Comparison of ENCODE assay signal across 8 cellular contexts in the genomic region with DNA sequence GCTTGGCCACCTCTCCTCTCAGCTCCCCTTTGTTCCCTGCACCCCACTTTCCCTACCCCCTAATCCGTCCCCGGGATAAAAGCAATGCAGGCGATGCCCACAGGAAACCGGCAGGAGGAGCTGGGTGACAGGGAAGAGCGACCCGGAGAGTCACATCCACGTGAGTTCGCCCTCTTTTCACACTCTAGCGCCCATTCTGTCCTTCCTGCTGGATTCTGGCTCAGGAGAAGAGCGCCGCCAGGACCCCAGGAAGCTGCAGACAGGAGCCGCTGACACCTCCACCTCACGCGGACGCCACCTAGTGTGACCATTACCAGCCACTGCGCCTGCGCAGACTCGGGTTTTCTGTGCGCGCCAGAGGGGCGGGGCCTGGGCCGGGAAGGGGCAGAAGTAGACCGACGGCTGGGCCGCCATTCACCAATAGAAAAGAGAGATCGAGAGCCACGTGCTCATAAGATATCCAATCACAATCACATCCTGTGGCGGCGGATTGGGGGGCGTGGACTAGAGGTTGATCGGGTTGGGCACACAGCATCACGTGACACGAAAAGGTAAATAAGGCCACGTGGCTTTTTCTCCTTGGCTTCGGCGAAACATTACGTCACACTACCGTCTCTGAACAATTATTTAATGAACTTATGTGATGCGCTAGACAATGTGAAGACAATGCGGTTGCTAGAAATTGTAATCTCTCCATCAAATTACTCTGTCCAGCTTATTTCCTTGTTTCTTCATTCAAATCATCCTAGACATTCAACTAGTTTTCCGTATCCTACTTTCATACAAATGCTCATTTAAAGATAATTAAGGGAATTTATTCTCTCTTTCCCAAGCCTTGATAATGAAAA. TPM values are rescaled to one million over a fixed set of nuclear protein-coding genes. Genes with fewer than 3 reads are reported as not detected.
DNase-seq lines count a peak whose midpoint lies in the region; ATAC-seq, FAIRE-seq and TF ChIP-seq lines count a peak whose summit lies in the region.

No MANE protein-coding gene starts in this region.

- H3K27ac ChIP-seq in pancreas (peak overlapping the region; percentile 93 to 97 (median 95)), tibial nerve (peak overlapping the region; percentile 38 to 88 (median 83))

- DNase-seq in GM12865 (ENCODE audit: low read depth) (peak; percentile 99), NCI-H1105 (lab: John Stamatoyannopoulos, UW) (peak; percentile 100), SKM-1 treated with dmso at 0.1 percent for 144 hours (lab: John Stamatoyannopoulos, UW; ENCODE audit: unreplicated experiment) (peak; percentile 93), Right ventricle myocardium superior (peak; percentile 100), pancreas (peak; percentile 99 to 100 (median 100)), tibial nerve (ENCODE audit: low spot score in 2 of 2) (peak; percentile 99 to 100)
- peak; percentile 99 for DNase-seq in activated naive CD8-positive, alpha-beta T cell treated with anti-CD3 and anti-CD28 coated beads, Interleukin-2, amount 50 U/mL, for 16 hours (ENCODE audit: low read depth, low spot score)

- ATAC-seq in HG02642 (IDR thresholded peaks at IDR 0.05; ENCODE audit: poor library complexity, unreplicated experiment), result peak; percentile 99
- ATAC-seq in Right ventricle myocardium superior (ENCODE audit: poor library complexity), result peak; percentile 99
- ATAC-seq in pancreas, result peak; percentile 78 to 94 (median 84)

- peak overlapping the region; percentile 71 for H3K4me3 ChIP-seq in GM12865 (ENCODE audit: low read depth, low read length)
- H3K4me3 ChIP-seq in pancreas, result peak overlapping the region in 3 of 4 donors; percentile 36 to 50 (median 48)
- H3K4me3 ChIP-seq in tibial nerve, result peak overlapping the region; percentile 43 to 75 (median 66)

- FAIRE-seq in pancreas (lab: Jason Lieb, UNC), result peak; percentile 98

- intact Hi-C loops in Right ventricle myocardium superior (cut with DNase I), result no loop called here
- intact Hi-C loops in pancreas (cut with DNase I), result no loop called here

- H3K4me1 ChIP-seq in pancreas (peaks cover 26 to 37% (median 28%) of the 10 kb centered on the region in 3 donors), tibial nerve (peaks cover 0 to 20% (median 6%) of the 10 kb centered on the region in 4 donors)

- 2% methylated on average over 41 of the region's 41 CpGs for WGBS in pancreas, 2 donors
- whole genome bisulfite sequencing in tibial nerve, 2 donors, result 1% methylated on average over 40 to 41 of the region's 41 CpGs

- TF ChIP-seq POLR2A in tibial nerve (IDR thresholded peaks at IDR 0.05), result peak; percentile 69 to 85

- TF ChIP-seq EP300 in tibial nerve (IDR thresholded peaks at IDR 0.05), result peak; percentile 70 to 92

- H3K36me3 ChIP-seq in pancreas (no peaks in the 10 kb centered on the region), tibial nerve (no peaks in the 10 kb centered on the region)

- H3K27me3 ChIP-seq in pancreas (no peaks in the 10 kb centered on the region), tibial nerve (no peaks in the 10 kb centered on the region)

- peak; percentile 49 for TF ChIP-seq CTCF in GM12865 (IDR thresholded peaks at IDR 0.05; ENCODE audit: insufficient read depth, low read depth, low read length, missing control alignments)
- TF ChIP-seq CTCF in pancreas (IDR thresholded peaks at IDR 0.05), result peak in 2 of 4 donors; percentile 14 to 32
- peak; percentile 50 to 81 (median 80) for TF ChIP-seq CTCF in tibial nerve (IDR thresholded peaks at IDR 0.05)

- H3K9me3 ChIP-seq in pancreas (no peaks in the 10 kb centered on the region), tibial nerve (no peaks in the 10 kb centered on the region)

RNA-seq across cellular contexts. Expression of gene PLA2G1B, which starts 10.1 kb away (rescaled TPM):
- total RNA-seq in Right ventricle myocardium superior (not detected), pancreas (over 10,000 TPM in 2 of 6 donors, 1,000 to 10,000 TPM in 4; 4,900 to 12,528 (median 8,049) TPM), tibial nerve (10 to 100 TPM in 1 of 4 donors, not detected in 3; 11.4 TPM)
- 1,000 to 10,000 TPM; 7,592 to 7,821 TPM for polyA plus RNA-seq in pancreas

RNA-seq across cellular contexts. Expression of gene SIRT4, which starts 15.4 kb away (rescaled TPM):
- total RNA-seq in Right ventricle myocardium superior (8.6 TPM), pancreas (1 to 10 TPM in 4 of 6 donors, under 1 TPM in 2; 0.56 to 2.4 (median 1.3) TPM), tibial nerve (1 to 10 TPM in 3 of 4 donors, under 1 TPM in 1; 0.87 to 5.7 (median 1.9) TPM)
- polyA plus RNA-seq in pancreas, result 1 to 10 TPM; 1.4 to 2.1 TPM

RNA-seq across cellular contexts. Expression of gene RNU4-1, which starts 24.4 kb away (rescaled TPM):
- total RNA-seq in Right ventricle myocardium superior, result 3,793 TPM
- 1,000 to 10,000 TPM in 5 of 6 donors, 100 to 1,000 TPM in 1; 597 to 2,620 (median 1,226) TPM for total RNA-seq in pancreas
- polyA plus RNA-seq in pancreas, result not detected
- under 1 TPM in 3 of 4 donors, not detected in 1; under 0.01 TPM for total RNA-seq in tibial nerve

RNA-seq across cellular contexts. Expression of gene RNU4-2, which starts 25.8 kb away (rescaled TPM):
- 41,112 TPM for total RNA-seq in Right ventricle myocardium superior
- total RNA-seq in pancreas, result 1,000 to 10,000 TPM; 3,497 to 6,395 (median 4,297) TPM
- not detected for polyA plus RNA-seq in pancreas
- under 1 TPM; under 0.01 TPM for total RNA-seq in tibial nerve

RNA-seq across cellular contexts. Expression of gene MSI1, which starts 51.5 kb away (rescaled TPM):
- 5.4 TPM for total RNA-seq in Right ventricle myocardium superior
- 1 to 10 TPM; 3.0 to 6.0 (median 4.8) TPM for total RNA-seq in pancreas
- polyA plus RNA-seq in pancreas, result 1 to 10 TPM; 3.0 to 4.8 TPM
- 1 to 10 TPM in 1 of 4 donors, under 1 TPM in 2, not detected in 1; 0.22 to 1.2 (median 0.59) TPM for total RNA-seq in tibial nerve

Comparison
In these comparisons a context has a peak if more than half of its experiments do, and no peak if none do; other contexts are left out.
1. Peak in every context shown above with its lines: DNase-seq, ATAC-seq, H3K4me3 ChIP-seq and H3K27ac ChIP-seq.
2. RNA of gene PLA2G1B, which starts 10.1 kb away (total RNA-seq): 4,900 to 12,528 TPM in pancreas; not detected in Right ventricle myocardium superior (single experiment) and 11.4 TPM in tibial nerve; every median in the first group is over 100 times any median in the second.
3. RNA of gene RNU4-1, which starts 24.4 kb away (total RNA-seq): 3,793 TPM in Right ventricle myocardium superior (single experiment) and 597 to 2,620 TPM in pancreas; under 0.01 TPM in tibial nerve; every median in the first group is over 100 times any median in the second.